In the genomic region with DNA sequence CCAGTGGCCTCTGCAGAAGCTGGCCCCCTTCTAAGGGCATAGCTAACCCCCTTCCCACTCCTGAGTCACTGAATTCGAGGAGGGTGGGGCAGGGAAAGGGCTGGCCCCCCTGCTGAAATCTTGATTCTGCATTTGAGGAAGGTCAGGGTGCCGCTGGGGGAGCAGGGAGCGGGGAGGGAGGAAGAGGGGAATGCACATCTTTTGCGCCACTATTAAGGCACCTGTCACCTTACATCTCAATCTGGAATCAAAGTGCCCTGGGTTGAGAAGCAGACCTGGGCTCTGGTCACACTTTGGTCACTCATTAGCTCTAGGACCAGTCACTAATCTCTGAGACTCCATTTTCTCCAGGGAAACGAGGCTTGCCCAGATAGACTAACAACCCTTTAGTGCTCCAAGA, we compare ENCODE assay signal across 8 cellular contexts.
DNase-seq lines count a peak whose midpoint lies in the region; ATAC-seq, FAIRE-seq and TF ChIP-seq lines count a peak whose summit lies in the region.

No MANE protein-coding gene starts in this region.

- peaks cover 18% of the 10 kb centered on the region for H3K4me1 Mint-ChIP-seq in activated naive CD4-positive, alpha-beta T cell treated with anti-CD3 and anti-CD28 coated beads for 36 hours (ENCODE audit: low read depth)
- H3K4me1 Mint-ChIP-seq in activated T-helper 1 cell treated with anti-CD3 and anti-CD28 coated beads, Interleukin-12 subunit alpha, Interleukin-12 subunit beta, Interleukin-2, Interleukin-4 antibody, amounts not matched to agents 30 ng/mL and 10 ng/mL and 1 ng/mL, durations not matched to agents 14 hours and 24 hours and 36 hours (ENCODE audit: low read depth): peaks cover 20% of the 10 kb centered on the region

- H3K27me3 Mint-ChIP-seq in activated naive CD4-positive, alpha-beta T cell treated with anti-CD3 and anti-CD28 coated beads for 36 hours (ENCODE audit: low read depth): no peaks in the 10 kb centered on the region
- peaks cover 14% of the 10 kb centered on the region for H3K27me3 Mint-ChIP-seq in activated T-helper 1 cell treated with anti-CD3 and anti-CD28 coated beads, Interleukin-12 subunit alpha, Interleukin-12 subunit beta, Interleukin-2, Interleukin-4 antibody, amounts not matched to agents 30 ng/mL and 10 ng/mL and 1 ng/mL, durations not matched to agents 14 hours and 24 hours and 36 hours (ENCODE audit: insufficient read depth)

- no peak for TF ChIP-seq POLR2A in thyroid gland (IDR thresholded peaks at IDR 0.05)
- no peak for TF ChIP-seq POLR2A in H54 (IDR thresholded peaks at IDR 0.05; ENCODE audit: low read depth, low read length)

- H3K9me3 ChIP-seq in thyroid gland: no peaks in the 10 kb centered on the region

- H3K4me3 ChIP-seq in kidney epithelial cell (ENCODE audit: low read depth, low read length) (peak overlapping the region; percentile 50), thyroid gland (replicated peaks in 1 of 3) (peak overlapping the region in 1 of 3 donors; percentile 29)

- H3K27ac Mint-ChIP-seq in activated naive CD4-positive, alpha-beta T cell treated with anti-CD3 and anti-CD28 coated beads for 36 hours: peak overlapping the region; percentile 27
- H3K27ac Mint-ChIP-seq in activated T-helper 1 cell treated with anti-CD3 and anti-CD28 coated beads, Interleukin-12 subunit alpha, Interleukin-12 subunit beta, Interleukin-2, Interleukin-4 antibody, amounts not matched to agents 30 ng/mL and 10 ng/mL and 1 ng/mL, durations not matched to agents 14 hours and 24 hours and 36 hours: peak overlapping the region; percentile 29

- H3K27ac ChIP-seq in thyroid gland: peak overlapping the region; percentile 26 to 67 (median 41)

- CTCF ChIA-PET in activated naive CD4-positive, alpha-beta T cell treated with anti-CD3 and anti-CD28 coated beads for 36 hours (lab: Charles Lee): interaction anchor here (0.6 to 18.5 kb wide), 23 partner anchors 12 to 498 kb away, joined by 3 to 771 read pairs (median 6); no protein-coding TSS in a partner anchor

- TF ChIP-seq CTCF in kidney epithelial cell (IDR thresholded peaks at IDR 0.05; ENCODE audit: insufficient read depth, low read length, poor library complexity, severe bottlenecking) (no peak), thyroid gland (IDR thresholded peaks at IDR 0.05) (no peak)

- DNase-seq in activated naive CD4-positive, alpha-beta T cell treated with anti-CD3 and anti-CD28 coated beads for 36 hours: no peak
- DNase-seq in activated naive CD4-positive, alpha-beta T cell treated with Interleukin-2 at 50 U/mL for 16 hours: no peak
- DNase-seq in activated T-helper 1 cell treated with anti-CD3 and anti-CD28 coated beads, Interleukin-12 subunit alpha, Interleukin-12 subunit beta, Interleukin-2, Interleukin-4 antibody, amounts not matched to agents 30 ng/mL and 10 ng/mL and 1 ng/mL, durations not matched to agents 14 hours and 24 hours and 36 hours (ENCODE audit: low spot score): no peak
- DNase-seq in kidney epithelial cell (ENCODE audit: low read depth) (no peak), thyroid gland (no peak), H54 (ENCODE audit: insufficient read length, low spot score) (no peak)
- DNase-seq in effector CD4-positive, alpha-beta T cell: no peak

- H3K4me3 Mint-ChIP-seq in activated naive CD4-positive, alpha-beta T cell treated with anti-CD3 and anti-CD28 coated beads for 36 hours: peak overlapping the region; percentile 88
- peak overlapping the region; percentile 92 for H3K4me3 Mint-ChIP-seq in activated T-helper 1 cell treated with anti-CD3 and anti-CD28 coated beads, Interleukin-12 subunit alpha, Interleukin-12 subunit beta, Interleukin-2, Interleukin-4 antibody, amounts not matched to agents 30 ng/mL and 10 ng/mL and 1 ng/mL, durations not matched to agents 14 hours and 24 hours and 36 hours

- FAIRE-seq in H54 (lab: Jason Lieb, UNC): no peak

- 35 to 50% methylated on average over 3 to 5 of the region's 5 CpGs for WGBS in thyroid gland, 2 donors

- H3K27me3 ChIP-seq in kidney epithelial cell (ENCODE audit: control insufficient read depth, insufficient read depth, low read length): peaks cover 23% of the 10 kb centered on the region
- no peaks in the 10 kb centered on the region for H3K27me3 ChIP-seq in thyroid gland

- H3K36me3 ChIP-seq in kidney epithelial cell (ENCODE audit: control insufficient read depth, insufficient read depth, low read length): no peaks in the 10 kb centered on the region
- no peaks in the 10 kb centered on the region for H3K36me3 ChIP-seq in thyroid gland

- intact Hi-C loops in activated naive CD4-positive, alpha-beta T cell treated with anti-CD3 and anti-CD28 coated beads for 36 hours (cut with micrococcal nuclease): loop anchor here (1.0 to 10.0 kb wide), 3 partner anchors 339 to 1041 kb away; a partner anchor contains a TSS
- intact Hi-C loops in activated T-helper 1 cell treated with anti-CD3 and anti-CD28 coated beads, Interleukin-12 subunit alpha, Interleukin-12 subunit beta, Interleukin-2, Interleukin-4 antibody, amounts not matched to agents 30 ng/mL and 10 ng/mL and 1 ng/mL, durations not matched to agents 14 hours and 24 hours and 36 hours (cut with micrococcal nuclease): loop anchor here (2.0 to 10.0 kb wide), 5 partner anchors 61 to 1041 kb away; a partner anchor contains a TSS
- intact Hi-C loops in thyroid gland (cut with DNase I): loop anchor here (10.0 kb wide), 1 partner anchor 59 kb away; a partner anchor contains a TSS

- ATAC-seq in GM21717 (IDR thresholded peaks at IDR 0.05; ENCODE audit: unreplicated experiment): no peak

- peaks cover 16 to 21% of the 10 kb centered on the region in 2 donors for H3K4me1 ChIP-seq in thyroid gland

- no peaks in the 10 kb centered on the region for H3K36me3 Mint-ChIP-seq in activated naive CD4-positive, alpha-beta T cell treated with anti-CD3 and anti-CD28 coated beads for 36 hours (ENCODE audit: low read depth)
- H3K36me3 Mint-ChIP-seq in activated T-helper 1 cell treated with anti-CD3 and anti-CD28 coated beads, Interleukin-12 subunit alpha, Interleukin-12 subunit beta, Interleukin-2, Interleukin-4 antibody, amounts not matched to agents 30 ng/mL and 10 ng/mL and 1 ng/mL, durations not matched to agents 14 hours and 24 hours and 36 hours (ENCODE audit: low read depth): no peaks in the 10 kb centered on the region

- H3K9me3 Mint-ChIP-seq in activated naive CD4-positive, alpha-beta T cell treated with anti-CD3 and anti-CD28 coated beads for 36 hours: no peaks in the 10 kb centered on the region
- H3K9me3 Mint-ChIP-seq in activated T-helper 1 cell treated with anti-CD3 and anti-CD28 coated beads, Interleukin-12 subunit alpha, Interleukin-12 subunit beta, Interleukin-2, Interleukin-4 antibody, amounts not matched to agents 30 ng/mL and 10 ng/mL and 1 ng/mL, durations not matched to agents 14 hours and 24 hours and 36 hours: no peaks in the 10 kb centered on the region
